In the genomic region with DNA sequence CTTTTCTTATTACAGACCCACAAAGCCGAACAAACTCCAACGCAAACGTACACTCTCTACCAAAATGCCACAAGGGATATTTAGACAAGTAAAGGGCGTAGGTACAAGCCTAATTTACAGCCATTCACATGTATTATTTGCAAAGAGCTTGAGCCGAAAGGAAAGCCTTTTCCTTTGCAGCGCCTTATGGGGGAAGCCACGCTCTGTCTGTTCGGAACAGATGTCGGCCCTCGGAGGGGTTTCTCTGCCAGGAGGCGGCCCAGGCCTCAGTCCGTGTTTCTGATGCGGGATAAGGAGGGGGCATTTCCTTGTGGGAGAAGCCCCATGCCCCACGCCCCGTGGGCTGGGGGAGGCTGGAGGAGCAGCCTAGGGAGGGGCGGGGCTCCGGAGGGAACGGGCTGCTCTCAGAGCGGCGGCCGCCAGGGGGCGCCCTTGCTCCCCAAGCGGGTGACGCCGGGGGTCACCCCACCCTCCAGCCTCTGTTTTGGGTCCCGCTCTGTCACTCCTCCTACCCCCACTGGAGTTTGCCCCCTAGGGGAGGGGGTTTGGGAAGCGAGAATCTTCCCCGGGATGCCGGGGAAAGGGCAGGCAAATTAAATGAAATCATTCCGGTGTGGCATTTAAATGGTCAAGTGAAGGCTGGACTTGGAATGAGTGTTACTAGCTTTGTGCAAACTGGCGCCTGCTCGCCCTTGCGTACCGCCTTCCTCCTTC, we compare ENCODE assay signal across 8 cellular contexts. TPM values are rescaled to one million over a fixed set of nuclear protein-coding genes. Genes with fewer than 3 reads are reported as not detected.
DNase-seq lines count a peak whose midpoint lies in the region; ATAC-seq and TF ChIP-seq lines count a peak whose summit lies in the region.

No MANE protein-coding gene starts in this region.

- H3K27me3 ChIP-seq in OCI-LY1 (ENCODE audit: insufficient read depth, low read length) (no peaks in the 10 kb centered on the region), mucosa of stomach (ENCODE audit: control insufficient read depth, insufficient read depth, low read length) (peaks cover 33% of the 10 kb centered on the region)

- H2AFZ ChIP-seq in OCI-LY1 (ENCODE audit: low read length) = no peak overlapping the region

- peak; percentile 88 for ATAC-seq in HG02981 (IDR thresholded peaks at IDR 0.05; ENCODE audit: unreplicated experiment)
- ATAC-seq in esophagus mucosa = peak; percentile 85

- H3K4me2 ChIP-seq in OCI-LY1 (ENCODE audit: low read length) = peak overlapping the region; percentile 59

- H3F3A ChIP-seq in OCI-LY1 (ENCODE audit: insufficient read depth, low read length) = no peaks in the 10 kb centered on the region

- TF ChIP-seq CTCF in OCI-LY1 (IDR thresholded peaks at IDR 0.05; ENCODE audit: low read length) = peak; percentile 95

- H3K9me3 ChIP-seq in OCI-LY1 (ENCODE audit: low read length) (no peaks in the 10 kb centered on the region), mucosa of stomach (ENCODE audit: control insufficient read depth, low read length) (no peaks in the 10 kb centered on the region)

- no peaks in the 10 kb centered on the region for H4K20me1 ChIP-seq in OCI-LY1 (ENCODE audit: insufficient read depth, low read length)

- H3K36me3 ChIP-seq in OCI-LY1 (ENCODE audit: insufficient read depth, low read length) (no peaks in the 10 kb centered on the region), mucosa of stomach (ENCODE audit: control insufficient read depth, insufficient read depth, low read length) (no peaks in the 10 kb centered on the region)

- H3K27ac ChIP-seq in OCI-LY1 (ENCODE audit: low read depth, low read length, poor library complexity, severe bottlenecking) = no peak overlapping the region

- H3K79me2 ChIP-seq in OCI-LY1 (ENCODE audit: insufficient read depth, low read length) = no peaks in the 10 kb centered on the region

- no peaks in the 10 kb centered on the region for H3K9me2 ChIP-seq in OCI-LY1 (ENCODE audit: low read depth, low read length)

- H3K4me3 ChIP-seq in OCI-LY1 (ENCODE audit: low read depth, low read length, poor library complexity, severe bottlenecking) = peak overlapping the region; percentile 45
- peak overlapping the region; percentile 52 for H3K4me3 ChIP-seq in mucosa of stomach (ENCODE audit: low read length)

- peaks cover 6% of the 10 kb centered on the region for H3K4me1 ChIP-seq in OCI-LY1 (ENCODE audit: insufficient read depth, low read length, severe bottlenecking)
- H3K4me1 ChIP-seq in mucosa of stomach (ENCODE audit: control insufficient read depth, insufficient read depth, low read length) = peaks cover 7% of the 10 kb centered on the region

- peak; percentile 10 for DNase-seq in NCI-H2196 (lab: John Stamatoyannopoulos, UW; ENCODE audit: unreplicated experiment)
- no peak for DNase-seq in NCI-H2196 treated with DMSO at 0.1 percent for 48 hours (lab: John Stamatoyannopoulos, UW; ENCODE audit: unreplicated experiment)
- peak; percentile 71 for DNase-seq in activated T-cell treated with anti-CD3 and anti-CD28 coated beads for 48 hours (ENCODE audit: low read depth)
- peak; percentile 13 to 20 for DNase-seq in stimulated activated CD8-positive, alpha-beta memory T cell treated with anti-CD3 and anti-CD28 coated beads, Interleukin-4, amount 100 ng/mL, for 4 hours (ENCODE audit: low read depth in 2 of 2, low spot score in 1 of 2)

- no peak overlapping the region; the same call in 1 of the 2 replicates for H3K9ac ChIP-seq in OCI-LY1 (ENCODE audit: low read length)
- H3K9ac ChIP-seq in mucosa of stomach (ENCODE audit: low read length) = peak overlapping the region; percentile 61

RNA-seq across cellular contexts. Expression of a gene that starts 2.9 kb away (rescaled TPM):
- total RNA-seq in esophagus mucosa = 0.08 TPM
